ENCODE assay signal across 8 cellular contexts in the genomic region with DNA sequence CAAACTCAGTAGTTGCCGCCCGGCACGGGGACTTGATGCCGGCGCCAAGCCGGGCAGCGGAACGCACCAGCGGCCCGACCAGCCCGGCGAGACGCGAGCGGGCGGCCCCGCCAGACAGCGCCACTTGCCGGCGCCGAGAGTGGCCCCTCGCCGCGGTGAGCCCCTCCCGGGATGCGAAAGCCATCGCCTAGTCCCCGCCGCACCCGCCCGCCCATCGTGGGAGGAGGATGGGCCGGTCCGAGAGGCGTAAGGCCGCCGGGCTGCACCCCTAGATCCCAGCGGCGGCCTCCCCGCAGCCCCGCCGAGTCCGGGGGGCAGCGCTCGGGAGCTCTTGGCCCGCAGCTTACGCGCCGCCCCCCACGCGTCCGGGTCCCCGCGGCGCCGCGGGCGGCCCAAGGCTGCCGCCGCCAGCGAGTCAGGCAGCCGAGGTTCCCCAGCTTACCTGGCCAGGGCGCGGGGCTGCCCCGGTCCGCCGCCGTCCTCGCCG. TPM values are rescaled to one million over a fixed set of nuclear protein-coding genes. Genes with fewer than 3 reads are reported as not detected.
DNase-seq lines count a peak whose midpoint lies in the region; ATAC-seq and TF ChIP-seq lines count a peak whose summit lies in the region.

No MANE protein-coding gene starts in this region.

- DNase-seq in CD4-positive, alpha-beta memory T cell, result peak in 4 of 5 donors; percentile 44 to 54 (median 51)
- DNase-seq in LNCaP clone FGC (ENCODE audit: low read depth) (no peak), fibroblast of peridontal ligament (ENCODE audit: extremely low read depth) (peak; percentile 12), occipital lobe (lab: John Stamatoyannopoulos, UW) (peak; percentile 21), upper lobe of right lung (peak; percentile 73), NCI-H1694 treated with DMSO at 0.1 percent for 48 hours (lab: John Stamatoyannopoulos, UW) (no peak)
- DNase-seq in activated T-cell treated with anti-CD3 and anti-CD28 coated beads, Interleukin-2, amount 50 U/mL, for 4 hours, result peak; percentile 45

- H3K9me3 Mint-ChIP-seq in CD4-positive, alpha-beta memory T cell, result peaks cover 0 to 3% (median 0%) of the 10 kb centered on the region in 8 donors
- no peaks in the 10 kb centered on the region for H3K9me3 Mint-ChIP-seq in activated T-cell treated with anti-CD3 and anti-CD28 coated beads, Interleukin-2, amount 50 U/mL, for 4 hours

- H3K4me3 Mint-ChIP-seq in CD4-positive, alpha-beta memory T cell, result peak overlapping the region in 6 of 8 donors; percentile 85 to 90 (median 87)
- H3K4me3 Mint-ChIP-seq in activated T-cell treated with anti-CD3 and anti-CD28 coated beads, Interleukin-2, amount 50 U/mL, for 4 hours, result peak overlapping the region; percentile 86

- CTCF ChIA-PET in CD4-positive, alpha-beta memory T cell (lab: Charles Lee; ENCODE audit: partially characterized antibody), result interaction anchor here (1.4 kb wide), 1 partner anchor 70 kb away, joined by 4 read pairs; a partner anchor contains a TSS

- peak overlapping the region in 1 of 7 donors; percentile 70 for H3K27ac Mint-ChIP-seq in CD4-positive, alpha-beta memory T cell

- peak; percentile 44 for TF ChIP-seq CTCF in LNCaP clone FGC (IDR thresholded peaks at IDR 0.05; ENCODE audit: control insufficient read depth, extremely low read depth, insufficient read depth)
- no peak for TF ChIP-seq CTCF in upper lobe of right lung (IDR thresholded peaks at IDR 0.05)

- no peaks in the 10 kb centered on the region for H3K9me3 ChIP-seq in CD4-positive, alpha-beta memory T cell (ENCODE audit: control insufficient read depth in 1 of 2, low read length in 2 of 2)
- no peaks in the 10 kb centered on the region for H3K9me3 ChIP-seq in upper lobe of right lung

- H3K27me3 Mint-ChIP-seq in CD4-positive, alpha-beta memory T cell, result peaks cover 0 to 1% of the 10 kb centered on the region in 2 donors
- no peaks in the 10 kb centered on the region for H3K27me3 Mint-ChIP-seq in activated T-cell treated with anti-CD3 and anti-CD28 coated beads, Interleukin-2, amount 50 U/mL, for 4 hours (ENCODE audit: low read depth)

- no peaks in the 10 kb centered on the region for H3K36me3 ChIP-seq in CD4-positive, alpha-beta memory T cell (ENCODE audit: insufficient read depth, low read length)
- no peaks in the 10 kb centered on the region for H3K36me3 ChIP-seq in upper lobe of right lung

- H3K27ac ChIP-seq in CD4-positive, alpha-beta memory T cell (ENCODE audit: low read depth, low read length), result peak overlapping the region; percentile 35
- peak overlapping the region; percentile 6 for H3K27ac ChIP-seq in upper lobe of right lung

- peak; percentile 59 for ATAC-seq in GM19463 (IDR thresholded peaks at IDR 0.05; ENCODE audit: unreplicated experiment)
- peak; percentile 76 to 77 for ATAC-seq in activated T-cell treated with anti-CD3 and anti-CD28 coated beads, Interleukin-2, amount 50 U/mL, for 4 hours
- ATAC-seq in upper lobe of right lung, result peak; percentile 74

- intact Hi-C loops in CD4-positive, alpha-beta memory T cell (cut with micrococcal nuclease), result loop anchor here (10.0 kb wide), 1 partner anchor 192 kb away; no protein-coding TSS in a partner anchor
- intact Hi-C loops in upper lobe of right lung (cut with DNase I), result no loop called here

- POLR2A ChIA-PET in CD4-positive, alpha-beta memory T cell (lab: Charles Lee; ENCODE audit: partially characterized antibody), result interaction anchor here (1.6 kb wide), 1 partner anchor 69 kb away, joined by 3 read pairs; no protein-coding TSS in a partner anchor

- peaks cover 16% of the 10 kb centered on the region for H3K4me1 ChIP-seq in CD4-positive, alpha-beta memory T cell (ENCODE audit: insufficient read depth, low read length)
- peaks cover 6% of the 10 kb centered on the region for H3K4me1 ChIP-seq in upper lobe of right lung

- no peaks in the 10 kb centered on the region for H3K27me3 ChIP-seq in CD4-positive, alpha-beta memory T cell (ENCODE audit: insufficient read depth, low read length)
- H3K27me3 ChIP-seq in upper lobe of right lung, result no peaks in the 10 kb centered on the region

- H3K4me1 Mint-ChIP-seq in CD4-positive, alpha-beta memory T cell, result peaks cover 0 to 25% (median 7%) of the 10 kb centered on the region in 4 donors
- H3K4me1 Mint-ChIP-seq in activated T-cell treated with anti-CD3 and anti-CD28 coated beads, Interleukin-2, amount 50 U/mL, for 4 hours (ENCODE audit: low read depth), result peaks cover 17% of the 10 kb centered on the region

- peaks cover 3 to 10% of the 10 kb centered on the region in 2 donors for H3K36me3 Mint-ChIP-seq in CD4-positive, alpha-beta memory T cell
- peaks cover 20% of the 10 kb centered on the region for H3K36me3 Mint-ChIP-seq in activated T-cell treated with anti-CD3 and anti-CD28 coated beads, Interleukin-2, amount 50 U/mL, for 4 hours (ENCODE audit: insufficient read depth)

- H3K4me3 ChIP-seq in CD4-positive, alpha-beta memory T cell (ENCODE audit: low read length in 2 of 2), result peak overlapping the region in 1 of 2 donors; percentile 68
- H3K4me3 ChIP-seq in LNCaP clone FGC (ENCODE audit: low read depth, low read length) (peak overlapping the region; percentile 50), upper lobe of right lung (peak overlapping the region; percentile 64)

RNA-seq across cellular contexts. Expression of a gene that starts 0.6 kb away (rescaled TPM):
- 100 to 1,000 TPM; 188 to 193 TPM for total RNA-seq in CD4-positive, alpha-beta memory T cell
- polyA plus RNA-seq in CD4-positive, alpha-beta memory T cell, result 1 to 10 TPM; 1.9 to 7.5 TPM
- 100 to 1,000 TPM in 1 of 3 donors, 10 to 100 TPM in 2; 74.4 to 111 (median 98.8) TPM for total RNA-seq in activated T-cell treated with anti-CD3 and anti-CD28 coated beads, Interleukin-2, amount 50 U/mL, for 4 hours
- total RNA-seq in occipital lobe (29.6 TPM), upper lobe of right lung (80.8 TPM)

Comparison
In these comparisons a context has a peak if more than half of its experiments do, and no peak if none do; other contexts are left out.
1. DNase-seq: peak in CD4-positive, alpha-beta memory T cell (4 of 5), activated T-cell treated with anti-CD3 and anti-CD28 coated beads, Interleukin-2, amount 50 U/mL, for 4 hours (single experiment), fibroblast of peridontal ligament (single experiment), occipital lobe (single experiment) and upper lobe of right lung (single experiment); none in LNCaP clone FGC (single experiment) and NCI-H1694 treated with DMSO at 0.1 percent for 48 hours (single experiment).
2. Peak in every context shown above with its lines, with median percentiles within 50 percentile points of each other: ATAC-seq.